28 cellular contexts compared by ENCODE assay signal in genomic region chr13:86569119-86569518, GRCh38.
"Had no signal": no experiment of that assay in that cellular context is flagged by ENCODE, and none has a peak within 500 bp of the region (broad histone marks: within the 10 kb centered on the region; RNA-seq: fewer than 3 reads in every experiment).

No MANE protein-coding gene starts in this region.

- ATAC-seq: left lung; lower lobe of right lung; mucosa of descending colon; natural killer cell treated with Interleukin-12 subunit alpha and Interleukin-12 subunit beta and Interleukin-15 and Interleukin-18, amount 100 ng/mL, for 72 hours; right cardiac atrium had no signal

- H3K36me3 ChIP-seq: ascending aorta, breast epithelium, left lung, lower lobe of right lung had no signal

- H3K27me3 Mint-ChIP-seq: activated naive CD4-positive, alpha-beta T cell treated with anti-CD3 and anti-CD28 coated beads, Interleukin-2, amount 10 ng/mL, durations not matched to agents 7 days and 5 days; activated naive CD8-positive, alpha-beta T cell treated with anti-CD3 and anti-CD28 coated beads, Interleukin-2, amount 10 ng/mL, durations not matched to agents 7 days and 5 days; natural killer cell treated with Interleukin-12 subunit alpha and Interleukin-12 subunit beta and Interleukin-15 and Interleukin-18, amount 100 ng/mL, for 72 hours had no signal

- H3K4me3 ChIP-seq: ascending aorta, breast epithelium, left lung, lower lobe of right lung, mucosa of descending colon, testis, uterus had no signal

- DNase-seq: activated CD4-positive, alpha-beta T cell treated with anti-CD3 and anti-CD28 coated beads for 48 hours; activated CD4-positive, alpha-beta T cell treated with anti-CD3 and anti-CD28 coated beads, Interleukin-2, amount 50 U/mL, for 48 hours; activated CD8-positive, alpha-beta memory T cell treated with anti-CD3 and anti-CD28 coated beads for 24 hours; activated effector memory CD4-positive, alpha-beta T cell treated with Interleukin-2 at 50 U/mL for 16 hours; activated naive CD4-positive, alpha-beta T cell treated with anti-CD3 and anti-CD28 coated beads, Interleukin-2, amount 10 ng/mL, durations not matched to agents 7 days and 5 days; activated naive CD8-positive, alpha-beta T cell treated with anti-CD3 and anti-CD28 coated beads, Interleukin-2, amount 10 ng/mL, durations not matched to agents 7 days and 5 days; central memory CD4-positive, alpha-beta T cell; dermis blood vessel endothelial cell; effector CD4-positive, alpha-beta T cell; head of caudate nucleus; hippocampal formation; kidney glomerular epithelial cell; left lung; lower lobe of right lung; mesendoderm; mucosa of descending colon; right cardiac atrium; stimulated activated CD4-positive, alpha-beta T cell treated with anti-CD3 and anti-CD28 coated beads, Interleukin-15, amount 100 ng/mL, for 24 hours; stimulated activated naive CD4-positive, alpha-beta T cell; T-helper 1 cell; testis; trophoblast cell; uterus had no signal

- H3K36me3 Mint-ChIP-seq: activated naive CD4-positive, alpha-beta T cell treated with anti-CD3 and anti-CD28 coated beads, Interleukin-2, amount 10 ng/mL, durations not matched to agents 7 days and 5 days; activated naive CD8-positive, alpha-beta T cell treated with anti-CD3 and anti-CD28 coated beads, Interleukin-2, amount 10 ng/mL, durations not matched to agents 7 days and 5 days had no signal

- H3K4me1 Mint-ChIP-seq: activated naive CD4-positive, alpha-beta T cell treated with anti-CD3 and anti-CD28 coated beads, Interleukin-2, amount 10 ng/mL, durations not matched to agents 7 days and 5 days; activated naive CD8-positive, alpha-beta T cell treated with anti-CD3 and anti-CD28 coated beads, Interleukin-2, amount 10 ng/mL, durations not matched to agents 7 days and 5 days had no signal

- H3K27ac Mint-ChIP-seq: activated naive CD4-positive, alpha-beta T cell treated with anti-CD3 and anti-CD28 coated beads, Interleukin-2, amount 10 ng/mL, durations not matched to agents 7 days and 5 days; activated naive CD8-positive, alpha-beta T cell treated with anti-CD3 and anti-CD28 coated beads, Interleukin-2, amount 10 ng/mL, durations not matched to agents 7 days and 5 days; natural killer cell treated with Interleukin-12 subunit alpha and Interleukin-12 subunit beta and Interleukin-15 and Interleukin-18, amount 100 ng/mL, for 72 hours; T-helper 2 cell treated with Interferon-gamma antibody and Interleukin-4, amounts not matched to agents 5 μg/mL and 100 μg/mL, for 36 hours had no signal

- H3K27me3 ChIP-seq: ascending aorta, breast epithelium, left lung, testis, uterus had no signal

- H3K4me3 Mint-ChIP-seq: activated naive CD4-positive, alpha-beta T cell treated with anti-CD3 and anti-CD28 coated beads, Interleukin-2, amount 10 ng/mL, durations not matched to agents 7 days and 5 days; activated naive CD8-positive, alpha-beta T cell treated with anti-CD3 and anti-CD28 coated beads, Interleukin-2, amount 10 ng/mL, durations not matched to agents 7 days and 5 days; natural killer cell treated with Interleukin-12 subunit alpha and Interleukin-12 subunit beta and Interleukin-15 and Interleukin-18, amount 100 ng/mL, for 72 hours; T-helper 2 cell treated with Interferon-gamma antibody and Interleukin-4, amounts not matched to agents 5 μg/mL and 100 μg/mL, for 36 hours had no signal

- H3K27ac ChIP-seq: ascending aorta, breast epithelium, left lung, lower lobe of right lung, testis, uterus, VCaP had no signal

- H3K4me1 ChIP-seq: ascending aorta, breast epithelium, left lung, lower lobe of right lung, testis, uterus had no signal

- H3K9me3 ChIP-seq: ascending aorta, breast epithelium, left lung, lower lobe of right lung, testis, uterus had no signal
